ENCODE assay signal across 16 cellular contexts in genomic region chr21:44461438-44462089, GRCh38. TPM values are rescaled to one million over a fixed set of nuclear protein-coding genes. Genes with fewer than 3 reads are reported as not detected.
A peak's percentile ranks its signal among the peaks of the same experiment; 100 is the strongest.
DNase-seq lines count a peak whose midpoint lies in the region; ATAC-seq, FAIRE-seq and TF ChIP-seq lines count a peak whose summit lies in the region.
"Had no signal": no experiment of that assay in that cellular context is flagged by ENCODE, and none has a peak within 500 bp of the region (broad histone marks: within the 10 kb centered on the region; RNA-seq: fewer than 3 reads in every experiment).

No MANE protein-coding gene starts in this region.

- POLR2A ChIA-PET in activated CD8-positive, alpha-beta T cell treated with anti-CD3 and anti-CD28 coated beads for 36 hours (lab: Charles Lee), result no interaction called here

- no peaks in the 10 kb centered on the region for H3K4me1 Mint-ChIP-seq in activated CD8-positive, alpha-beta T cell treated with anti-CD3 and anti-CD28 coated beads for 36 hours (ENCODE audit: low read depth)

- H3K27me3 ChIP-seq in SJCRH30, result no peaks in the 10 kb centered on the region
- H3K27me3 ChIP-seq in right cardiac atrium (ENCODE audit: control insufficient read depth, insufficient read depth), result no peaks in the 10 kb centered on the region
- no peaks in the 10 kb centered on the region for H3K27me3 ChIP-seq in pancreas
- H3K27me3 ChIP-seq: esophagus muscularis mucosa had no signal

- no peak overlapping the region for H3K4me3 Mint-ChIP-seq in activated CD8-positive, alpha-beta T cell treated with anti-CD3 and anti-CD28 coated beads for 36 hours

- H3K27ac ChIP-seq in SJCRH30 (no peak overlapping the region), right cardiac atrium (ENCODE audit: low read length) (no peak overlapping the region), pancreas (no peak overlapping the region)
- H3K27ac ChIP-seq: esophagus muscularis mucosa had no signal

- H3K9me3 ChIP-seq in SJCRH30 (replicated peaks) (no peaks in the 10 kb centered on the region), right cardiac atrium (ENCODE audit: control insufficient read depth, low read length) (no peaks in the 10 kb centered on the region), pancreas (no peaks in the 10 kb centered on the region)
- H3K9me3 ChIP-seq: esophagus muscularis mucosa had no signal

- 57% methylated on average over 17 of the region's 17 CpGs for WGBS in right cardiac atrium
- WGBS in pancreas, 2 donors, result 76 to 85% methylated on average over 17 of the region's 17 CpGs

- CTCF ChIA-PET in activated CD8-positive, alpha-beta T cell treated with anti-CD3 and anti-CD28 coated beads for 36 hours (lab: Charles Lee), result interaction anchor here (1.3 kb wide), 1 partner anchor 26 kb away, joined by 3 read pairs; no protein-coding TSS in a partner anchor

- H3K36me3 Mint-ChIP-seq in activated CD8-positive, alpha-beta T cell treated with anti-CD3 and anti-CD28 coated beads for 36 hours (ENCODE audit: low read depth), result no peaks in the 10 kb centered on the region

- no peaks in the 10 kb centered on the region for H3K27me3 Mint-ChIP-seq in activated CD8-positive, alpha-beta T cell treated with anti-CD3 and anti-CD28 coated beads for 36 hours

- TF ChIP-seq POLR2A in GM12891 (IDR thresholded peaks at IDR 0.05; ENCODE audit: low read depth, low read length), result no peak

- H3K4me1 ChIP-seq in SJCRH30 (peaks cover 7% of the 10 kb centered on the region; the same call in 1 of the 2 replicates), right cardiac atrium (ENCODE audit: control insufficient read depth, insufficient read depth, low read length) (no peaks in the 10 kb centered on the region), pancreas (no peaks in the 10 kb centered on the region)

- H3K4me3 ChIP-seq in SJCRH30 (no peak overlapping the region), right cardiac atrium (ENCODE audit: low read length) (no peak overlapping the region), pancreas (no peak overlapping the region)
- H3K4me3 ChIP-seq: esophagus muscularis mucosa had no signal

- peak; percentile 13 for DNase-seq in EL
- DNase-seq in SJCRH30, result peak; percentile 35 to 53
- DNase-seq in right cardiac atrium, result peak in 1 of 3 donors; percentile 63
- DNase-seq in pancreas, result peak in 1 of 6 donors; percentile 62
- no peak for DNase-seq in GM12891 (ENCODE audit: insufficient read length, low spot score)
- no peak for DNase-seq in OCI-M2 (lab: John Stamatoyannopoulos, UW; ENCODE audit: unreplicated experiment)
- DNase-seq in activated CD8-positive, alpha-beta T cell treated with anti-CD3 and anti-CD28 coated beads for 36 hours, result no peak
- no peak for DNase-seq in NCI-H2171 (lab: John Stamatoyannopoulos, UW)
- DNase-seq: activated CD4-positive, alpha-beta T cell treated with anti-CD3 and anti-CD28 coated beads for 4 hours; activated T-cell treated with anti-CD3 and anti-CD28 coated beads, Interleukin-2, amount 50 U/mL, for 48 hours; cortex of kidney; NCI-H1048; nucleus accumbens; T-helper 1 cell had no signal

- no peaks in the 10 kb centered on the region for H3K36me3 ChIP-seq in SJCRH30
- H3K36me3 ChIP-seq in pancreas, result no peaks in the 10 kb centered on the region

- H3K9me3 Mint-ChIP-seq in activated CD8-positive, alpha-beta T cell treated with anti-CD3 and anti-CD28 coated beads for 36 hours, result no peaks in the 10 kb centered on the region

- H3K27ac Mint-ChIP-seq in activated CD8-positive, alpha-beta T cell treated with anti-CD3 and anti-CD28 coated beads for 36 hours, result no peak overlapping the region

- TF ChIP-seq CTCF in pancreas (IDR thresholded peaks at IDR 0.05), result no peak
- TF ChIP-seq CTCF in activated CD8-positive, alpha-beta T cell treated with anti-CD3 and anti-CD28 coated beads for 36 hours (IDR thresholded peaks at IDR 0.05), result no peak

- FAIRE-seq in pancreas (lab: Jason Lieb, UNC) (no peak), GM12891 (lab: Jason Lieb, UNC) (no peak)

- ATAC-seq in right cardiac atrium (peak; percentile 52 to 71), pancreas (peak in 3 of 4 donors; percentile 19 to 46 (median 41))
- ATAC-seq in activated CD8-positive, alpha-beta T cell treated with anti-CD3 and anti-CD28 coated beads for 36 hours, result no peak

- intact Hi-C loops in right cardiac atrium (cut with DNase I), result no loop called here
- intact Hi-C loops in pancreas (cut with DNase I), result no loop called here
- intact Hi-C loops in activated CD8-positive, alpha-beta T cell treated with anti-CD3 and anti-CD28 coated beads for 36 hours (cut with micrococcal nuclease), result no loop called here

TF ChIP-seq in GM12891, 5 proteins besides CTCF, POLR2A, EP300 and RAD21:
- TF ChIP-seq POU2F2 (IDR thresholded peaks at IDR 0.05; ENCODE audit: low read depth, low read length), result no peak
- no peak for TF ChIP-seq SPI1 (IDR thresholded peaks at IDR 0.05; ENCODE audit: low read depth, low read length)
- no peak for TF ChIP-seq PAX5 (IDR thresholded peaks at IDR 0.05; ENCODE audit: insufficient read depth, low read length, severe bottlenecking)
- no peak for TF ChIP-seq TAF1 (IDR thresholded peaks at IDR 0.05; ENCODE audit: low read depth, low read length)
- TF ChIP-seq POLR2AphosphoS5 (IDR thresholded peaks at IDR 0.05; ENCODE audit: low read depth, low read length), result no peak
TF ChIP-seq in GM12891: peak in this region for 0.

RNA-seq across cellular contexts. Expression of gene LRRC3, which starts 6.3 kb away (rescaled TPM):
- not detected in 2 replicates for total RNA-seq in SJCRH30 (2014; rRNA removed; shearing (Covaris generic))
- total RNA-seq in right cardiac atrium (1 to 10 TPM in 3 of 4 donors, under 1 TPM in 1; 0.89 to 1.1 (median 1.0) TPM), pancreas (1 to 10 TPM in 1 of 6 donors, under 1 TPM in 5; 0.35 to 1.7 (median 0.45) TPM)
- polyA plus RNA-seq in right cardiac atrium (0.93 TPM), pancreas (under 1 TPM; 0.46 to 0.66 TPM)
- 0.37 TPM for polyA plus RNA-seq in GM12891 (2012; ENCODE audit: low read depth, missing spikeins)
- 1 to 10 TPM; 1.8 to 1.9 TPM for total RNA-seq in activated CD8-positive, alpha-beta T cell treated with anti-CD3 and anti-CD28 coated beads for 36 hours
- total RNA-seq: OCI-LY7 had no signal

Comparison
In these comparisons a context has a peak if more than half of its experiments do, and no peak if none do; other contexts are left out.
1. DNase-seq: peak in EL (single experiment) and SJCRH30 (2 of 2); none in GM12891 (single experiment), OCI-M2 (single experiment), activated CD8-positive, alpha-beta T cell treated with anti-CD3 and anti-CD28 coated beads for 36 hours (single experiment) and NCI-H2171 (single experiment).